ENCODE assay signal across 19 cellular contexts in genomic region chr12:104319918-104320626, GRCh38.
"Had no signal": no experiment of that assay in that cellular context is flagged by ENCODE, and none has a peak within 500 bp of the region (broad histone marks: within the 10 kb centered on the region; RNA-seq: fewer than 3 reads in every experiment).

No MANE protein-coding gene starts in this region.

- H3K4me3 ChIP-seq: coronary artery, heart right ventricle, spleen had no signal

- H3K27me3 ChIP-seq: heart right ventricle, spleen had no signal

- H3K27ac ChIP-seq: coronary artery, epithelial cell of prostate, heart right ventricle, spleen had no signal

- H3K9me3 ChIP-seq: heart right ventricle, spleen had no signal

- DNase-seq: activated CD4-positive, alpha-beta T cell treated with anti-CD3 and anti-CD28 coated beads, Interleukin-2, amount 50 U/mL, for 48 hours; activated naive CD4-positive, alpha-beta T cell; amygdala; cerebellar nuclear complex; heart right ventricle; islet precursor cell; left colon; mesendoderm; naive B cell; occipital lobe; retina; spleen; stimulated activated CD4-positive, alpha-beta T cell treated with anti-CD3 and anti-CD28 coated beads, Interleukin-4, amount 100 ng/mL, for 1 hour; stimulated activated naive CD8-positive, alpha-beta T cell treated with anti-CD3 and anti-CD28 coated beads, Interleukin-15, Interleukin-2, amounts not matched to agents 100 U/mL and 50 U/mL, for 24 hours; T1000 had no signal

- ATAC-seq: activated T-helper 17 cell treated with anti-CD3 and anti-CD28 coated beads, Interleukin-2, amount 50 U/mL, for 72 hours; heart right ventricle; left colon; stimulated activated naive CD8-positive, alpha-beta T cell treated with anti-CD3 and anti-CD28 coated beads, Interleukin-15, Interleukin-2, amounts not matched to agents 100 U/mL and 50 U/mL, for 24 hours; WTC11 had no signal

- H3K4me1 ChIP-seq: heart right ventricle, spleen had no signal
